9 cellular contexts compared by ENCODE assay signal in the genomic region with DNA sequence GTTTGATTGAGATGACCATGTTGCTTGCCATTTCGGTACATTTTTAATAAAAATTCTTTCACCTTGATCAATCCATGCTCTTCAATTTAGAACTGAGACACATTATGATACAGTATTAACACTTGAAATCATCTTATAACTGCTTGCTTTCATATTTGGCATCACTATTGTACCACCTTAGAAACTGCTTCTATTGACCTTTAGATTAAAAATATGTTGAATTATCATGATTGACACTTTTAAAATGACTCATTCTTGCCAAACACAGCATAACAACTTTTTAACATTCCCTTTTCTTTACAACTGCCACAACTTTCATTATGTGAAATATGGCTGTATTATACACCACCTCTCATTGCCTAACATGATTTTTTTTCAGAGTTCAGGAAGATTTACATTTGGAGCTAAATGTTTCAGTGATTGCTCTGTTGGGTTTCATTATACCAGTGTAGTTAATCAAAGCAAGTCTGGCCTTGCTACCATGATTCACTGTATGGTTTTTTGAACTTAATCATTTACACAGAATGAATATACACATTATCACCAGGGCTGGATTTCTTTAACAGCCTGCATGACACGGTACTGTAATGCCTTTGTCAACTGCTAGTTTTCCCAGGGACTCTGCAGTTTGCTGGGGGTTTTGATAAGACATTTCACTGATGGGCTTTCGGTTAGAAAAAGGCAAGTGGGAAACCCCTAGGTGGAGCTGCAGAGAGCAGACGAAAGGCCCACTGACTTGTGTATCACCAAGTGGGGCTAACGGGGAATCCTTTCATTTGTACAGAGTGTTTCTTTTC.
A peak's percentile ranks its signal among the peaks of the same experiment; 100 is the strongest.
DNase-seq lines count a peak whose midpoint lies in the region; ATAC-seq, FAIRE-seq and TF ChIP-seq lines count a peak whose summit lies in the region.
"Had no signal": no experiment of that assay in that cellular context is flagged by ENCODE, and none has a peak within 500 bp of the region (broad histone marks: within the 10 kb centered on the region; RNA-seq: fewer than 3 reads in every experiment).

No MANE protein-coding gene starts in this region.

- DNase-seq in D341Med (ENCODE audit: low spot score) (peak; percentile 52), Kasumi-1 (lab: John Stamatoyannopoulos, UW) (peak; percentile 43 to 45), keratinocyte (ENCODE audit: low read depth, low spot score) (peak; percentile 15), COLO668 (lab: John Stamatoyannopoulos, UW; ENCODE audit: unreplicated experiment) (no peak), GF-D8 (lab: John Stamatoyannopoulos, UW) (no peak)
- DNase-seq in activated T-helper 1 cell treated with anti-CD3 and anti-CD28 coated beads, Interleukin-12 subunit alpha, Interleukin-12 subunit beta, Interleukin-2, Interleukin-4 antibody, amounts not matched to agents 30 ng/mL and 10 ng/mL and 1 ng/mL, durations not matched to agents 14 hours and 24 hours and 36 hours (ENCODE audit: low spot score): no peak
- DNase-seq: natural killer cell had no signal

- H3K27ac ChIP-seq in keratinocyte (ENCODE audit: control insufficient read depth, insufficient read depth, low read length): peak overlapping the region; percentile 70

- H3K4me1 Mint-ChIP-seq in activated T-helper 1 cell treated with anti-CD3 and anti-CD28 coated beads, Interleukin-12 subunit alpha, Interleukin-12 subunit beta, Interleukin-2, Interleukin-4 antibody, amounts not matched to agents 30 ng/mL and 10 ng/mL and 1 ng/mL, durations not matched to agents 14 hours and 24 hours and 36 hours (ENCODE audit: low read depth): peaks cover 6% of the 10 kb centered on the region

- H3K27ac Mint-ChIP-seq in activated T-helper 1 cell treated with anti-CD3 and anti-CD28 coated beads, Interleukin-12 subunit alpha, Interleukin-12 subunit beta, Interleukin-2, Interleukin-4 antibody, amounts not matched to agents 30 ng/mL and 10 ng/mL and 1 ng/mL, durations not matched to agents 14 hours and 24 hours and 36 hours: peak overlapping the region; percentile 16
- H3K27ac Mint-ChIP-seq: natural killer cell had no signal

- dilution Hi-C loops in keratinocyte (cut with MboI; ENCODE audit: extremely low pct_ligation_motif_present, low sequenced_read_pairs): no loop called here

- H4K20me1 ChIP-seq in keratinocyte (ENCODE audit: control insufficient read depth, extremely low read depth, insufficient read depth, low read length): no peaks in the 10 kb centered on the region

- peak overlapping the region; percentile 61 for H3K4me2 ChIP-seq in keratinocyte (ENCODE audit: control insufficient read depth, extremely low read depth, insufficient read depth, low read depth, low read length)

- H3K36me3 ChIP-seq in keratinocyte (ENCODE audit: control insufficient read depth in 2 of 2, extremely low read depth in 1 of 2, insufficient read depth in 2 of 2, low read length in 2 of 2): no peaks in the 10 kb centered on the region

- H3K9me3 ChIP-seq in keratinocyte (ENCODE audit: control insufficient read depth, low read depth, low read length): no peaks in the 10 kb centered on the region

- H3K4me3 ChIP-seq in keratinocyte (ENCODE audit: control insufficient read depth in 2 of 3, extremely low read depth in 1 of 3, insufficient read depth in 2 of 3, low read depth in 1 of 3, low read length in 3 of 3): peak overlapping the region in 1 of 3 experiments; percentile 18

- H3K79me2 ChIP-seq in keratinocyte (ENCODE audit: control insufficient read depth, insufficient read depth, low read length): no peaks in the 10 kb centered on the region

- intact Hi-C loops in activated T-helper 1 cell treated with anti-CD3 and anti-CD28 coated beads, Interleukin-12 subunit alpha, Interleukin-12 subunit beta, Interleukin-2, Interleukin-4 antibody, amounts not matched to agents 30 ng/mL and 10 ng/mL and 1 ng/mL, durations not matched to agents 14 hours and 24 hours and 36 hours (cut with micrococcal nuclease): loop anchor here (5.0 to 10.0 kb wide), 2 partner anchors 57 to 94 kb away; partner anchors contain the start of gene TLE4

- no peaks in the 10 kb centered on the region for H3K27me3 Mint-ChIP-seq in activated T-helper 1 cell treated with anti-CD3 and anti-CD28 coated beads, Interleukin-12 subunit alpha, Interleukin-12 subunit beta, Interleukin-2, Interleukin-4 antibody, amounts not matched to agents 30 ng/mL and 10 ng/mL and 1 ng/mL, durations not matched to agents 14 hours and 24 hours and 36 hours (ENCODE audit: insufficient read depth)

- H3K9me3 Mint-ChIP-seq in activated T-helper 1 cell treated with anti-CD3 and anti-CD28 coated beads, Interleukin-12 subunit alpha, Interleukin-12 subunit beta, Interleukin-2, Interleukin-4 antibody, amounts not matched to agents 30 ng/mL and 10 ng/mL and 1 ng/mL, durations not matched to agents 14 hours and 24 hours and 36 hours: no peaks in the 10 kb centered on the region
- H3K9me3 Mint-ChIP-seq: natural killer cell had no signal

- no peaks in the 10 kb centered on the region for H3K9me1 ChIP-seq in keratinocyte (ENCODE audit: control insufficient read depth, extremely low read depth, insufficient read depth, low read length)

- TF ChIP-seq CTCF in keratinocyte (optimal IDR thresholded peaks at IDR 0.05 in 1 of 3, IDR thresholded peaks at IDR 0.05 in 1 of 3, conservative IDR thresholded peaks at IDR 0.05 in 1 of 3; ENCODE audit: extremely low read depth in 1 of 3, insufficient read depth in 2 of 3, low read length in 3 of 3): peak; percentile 20 to 32 (median 22)

- H2AFZ ChIP-seq in keratinocyte (ENCODE audit: control insufficient read depth, low read length): peak overlapping the region; percentile 70

- H3K4me3 Mint-ChIP-seq in activated T-helper 1 cell treated with anti-CD3 and anti-CD28 coated beads, Interleukin-12 subunit alpha, Interleukin-12 subunit beta, Interleukin-2, Interleukin-4 antibody, amounts not matched to agents 30 ng/mL and 10 ng/mL and 1 ng/mL, durations not matched to agents 14 hours and 24 hours and 36 hours: no peak overlapping the region
- H3K4me3 Mint-ChIP-seq: natural killer cell had no signal

- H3K4me1 ChIP-seq in keratinocyte (ENCODE audit: control insufficient read depth, extremely low read depth, insufficient read depth, low read length): peaks cover 25% of the 10 kb centered on the region

- H3K36me3 Mint-ChIP-seq in activated T-helper 1 cell treated with anti-CD3 and anti-CD28 coated beads, Interleukin-12 subunit alpha, Interleukin-12 subunit beta, Interleukin-2, Interleukin-4 antibody, amounts not matched to agents 30 ng/mL and 10 ng/mL and 1 ng/mL, durations not matched to agents 14 hours and 24 hours and 36 hours (ENCODE audit: low read depth): no peaks in the 10 kb centered on the region
- H3K36me3 Mint-ChIP-seq: natural killer cell had no signal

- peak; percentile 84 for ATAC-seq in GM19463 (IDR thresholded peaks at IDR 0.05; ENCODE audit: unreplicated experiment)
- no peak for ATAC-seq in HG03139 (IDR thresholded peaks at IDR 0.05; ENCODE audit: unreplicated experiment)

- H3K27me3 ChIP-seq in keratinocyte (ENCODE audit: control insufficient read depth, extremely low read depth, insufficient read depth, low read length): no peaks in the 10 kb centered on the region

- no peak overlapping the region for H3K9ac ChIP-seq in keratinocyte (ENCODE audit: control insufficient read depth, extremely low read depth, insufficient read depth, low read length)

- peak; percentile 83 for FAIRE-seq in keratinocyte (lab: Jason Lieb, UNC)

Comparison
In these comparisons a context has a peak if more than half of its experiments do, and no peak if none do; other contexts are left out.
1. DNase-seq: peak in D341Med (single experiment), Kasumi-1 (2 of 2) and keratinocyte (single experiment); none in activated T-helper 1 cell treated with anti-CD3 and anti-CD28 coated beads, Interleukin-12 subunit alpha, Interleukin-12 subunit beta, Interleukin-2, Interleukin-4 antibody, amounts not matched to agents 30 ng/mL and 10 ng/mL and 1 ng/mL, durations not matched to agents 14 hours and 24 hours and 36 hours (single experiment), COLO668 (single experiment) and GF-D8 (single experiment).